ENCODE assay signal across 1 cellular context in the genomic region with DNA sequence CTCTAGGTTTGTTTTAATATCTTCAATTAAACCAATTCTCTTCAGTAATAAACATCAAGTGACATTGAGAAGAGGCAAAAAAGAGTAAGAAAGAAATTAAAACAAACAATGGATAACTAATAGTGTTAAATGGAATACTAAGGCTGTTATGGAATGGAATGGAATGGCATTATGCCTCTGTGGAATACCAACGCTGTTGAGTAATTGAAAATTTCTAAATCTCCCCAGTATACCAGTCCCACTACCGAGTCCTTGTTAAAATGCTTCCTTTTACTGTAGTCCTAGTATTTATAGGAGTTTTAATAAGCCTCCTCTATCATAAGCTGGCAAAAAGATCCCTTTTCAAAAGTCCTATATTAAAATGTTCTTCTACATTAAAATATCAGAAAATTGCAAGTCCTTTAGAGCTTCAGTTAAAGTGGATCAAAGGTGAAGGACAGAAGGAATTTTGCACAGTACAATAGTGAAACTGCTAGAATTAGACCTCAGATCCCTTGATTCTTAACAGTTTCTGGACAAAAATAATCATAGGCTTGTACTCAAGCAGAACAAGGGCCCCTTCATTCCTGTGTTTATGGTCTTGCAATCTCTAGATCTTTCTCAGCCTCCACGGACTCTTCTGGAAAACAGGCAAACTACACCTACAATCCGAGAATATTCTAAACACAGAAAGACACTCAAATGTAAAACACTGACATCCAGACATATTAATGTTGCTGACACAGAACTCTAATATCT.
TF ChIP-seq lines count a peak whose summit lies in the region.

No MANE protein-coding gene starts in this region.

TF ChIP-seq in IMR-90, 13 proteins besides CTCF, POLR2A, EP300 and RAD21:
- TF ChIP-seq, protein P1, sequence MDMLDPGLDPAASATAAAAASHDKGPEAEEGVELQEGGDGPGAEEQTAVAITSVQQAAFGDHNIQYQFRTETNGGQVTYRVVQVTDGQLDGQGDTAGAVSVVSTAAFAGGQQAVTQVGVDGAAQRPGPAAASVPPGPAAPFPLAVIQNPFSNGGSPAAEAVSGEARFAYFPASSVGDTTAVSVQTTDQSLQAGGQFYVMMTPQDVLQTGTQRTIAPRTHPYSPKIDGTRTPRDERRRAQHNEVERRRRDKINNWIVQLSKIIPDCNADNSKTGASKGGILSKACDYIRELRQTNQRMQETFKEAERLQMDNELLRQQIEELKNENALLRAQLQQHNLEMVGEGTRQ (IDR thresholded peaks at IDR 0.05; ENCODE audit: low read depth, low read length) = no peak
- TF ChIP-seq BHLHE40 (IDR thresholded peaks at IDR 0.05; ENCODE audit: low read depth, low read length) (no peak), ELK1 (IDR thresholded peaks at IDR 0.05; ENCODE audit: borderline replicate concordance, low read depth, low read length) (no peak), MAZ (IDR thresholded peaks at IDR 0.05; ENCODE audit: borderline replicate concordance, low read depth, low read length) (no peak), RFX5 (IDR thresholded peaks at IDR 0.05; ENCODE audit: low read depth, low read length) (no peak), MXI1 (IDR thresholded peaks at IDR 0.05; ENCODE audit: borderline replicate concordance, low read depth, low read length) (no peak), RCOR1 (IDR thresholded peaks at IDR 0.05; ENCODE audit: insufficient replicate concordance, low read length) (no peak), CHD1 (IDR thresholded peaks at IDR 0.05; ENCODE audit: low read depth, low read length) (no peak)
